Comparison of ENCODE assay signal across 9 cellular contexts in genomic region chr5:178112545-178112944, GRCh38. TPM values are rescaled to one million over a fixed set of nuclear protein-coding genes. Genes with fewer than 3 reads are reported as not detected.
DNase-seq lines count a peak whose midpoint lies in the region; TF ChIP-seq lines count a peak whose summit lies in the region.
"Had no signal": no experiment of that assay in that cellular context is flagged by ENCODE, and none has a peak within 500 bp of the region (broad histone marks: within the 10 kb centered on the region; RNA-seq: fewer than 3 reads in every experiment).

No MANE protein-coding gene starts in this region.

- CTCF ChIA-PET in mammary epithelial cell (lab: Charles Lee; ENCODE audit: low non-redundant PET): no interaction called here

- WGBS in mammary epithelial cell (ENCODE audit: low coverage, missing lambda C conversion rate): 89% methylated on average over 4 of the region's 5 CpGs

- H3K27me3 ChIP-seq in DOHH2 (ENCODE audit: control insufficient read depth, low read length) (no peaks in the 10 kb centered on the region), NT2/D1 (ENCODE audit: insufficient read depth, insufficient read length) (no peaks in the 10 kb centered on the region), mammary epithelial cell (ENCODE audit: insufficient read depth, low read length) (no peaks in the 10 kb centered on the region), neural cell (ENCODE audit: insufficient read depth, low read depth, low read length) (no peaks in the 10 kb centered on the region)

- H3K9me3 ChIP-seq in DOHH2 (ENCODE audit: control insufficient read depth, insufficient read depth, low read length) (no peaks in the 10 kb centered on the region), NT2/D1 (ENCODE audit: insufficient read depth, low read length) (no peaks in the 10 kb centered on the region), mammary epithelial cell (replicated peaks; ENCODE audit: insufficient read depth, low read length) (no peaks in the 10 kb centered on the region), neural cell (ENCODE audit: low read length) (no peaks in the 10 kb centered on the region)

- TF ChIP-seq CTCF in DOHH2 (IDR thresholded peaks at IDR 0.05; ENCODE audit: low read depth, low read length, poor library complexity, severe bottlenecking) (no peak), mammary epithelial cell (conservative IDR thresholded peaks at IDR 0.05 in 1 of 2, IDR thresholded peaks at IDR 0.05 in 1 of 2; ENCODE audit: extremely low read depth in 1 of 2, insufficient read depth in 1 of 2, low read depth in 1 of 2, low read length in 2 of 2) (no peak), neural cell (IDR thresholded peaks at IDR 0.05; ENCODE audit: poor library complexity, severe bottlenecking) (no peak), foreskin fibroblast (IDR thresholded peaks at IDR 0.05; ENCODE audit: low read depth, low read length) (no peak)

- H3K9ac ChIP-seq in NT2/D1 (ENCODE audit: insufficient read length, low read depth) (no peak overlapping the region), mammary epithelial cell (ENCODE audit: insufficient read depth, low read length) (no peak overlapping the region), neural cell (ENCODE audit: low read length) (peak overlapping the region; percentile 66)

- H3K27ac ChIP-seq in DOHH2 (ENCODE audit: low read depth, low read length) (peak overlapping the region; percentile 82), mammary epithelial cell (ENCODE audit: insufficient read depth, low read depth, low read length) (no peak overlapping the region), neural cell (ENCODE audit: low read length) (no peak overlapping the region)
- H3K27ac ChIP-seq: SJSA1 had no signal

- no peak for TF ChIP-seq RAD21 in neural cell (conservative IDR thresholded peaks at IDR 0.05)

- H3K79me2 ChIP-seq in DOHH2 (ENCODE audit: control insufficient read depth, low read length) (peaks cover 40% of the 10 kb centered on the region), mammary epithelial cell (ENCODE audit: insufficient read depth, low read length) (no peaks in the 10 kb centered on the region), neural cell (replicated peaks; ENCODE audit: insufficient read depth, low read length) (no peaks in the 10 kb centered on the region)

- dilution Hi-C loops in mammary epithelial cell (cut with HindIII; ENCODE audit: low sequenced_read_pairs): no loop called here

- intact Hi-C loops in mammary epithelial cell (cut with micrococcal nuclease): no loop called here

- no TSS peak for BruUV-seq in mammary epithelial cell (replicated peaks; lab: Mats Ljungman, UMichigan)

- no peak for DNase-seq in NT2/D1 (ENCODE audit: low read depth, low spot score)
- DNase-seq in mammary epithelial cell: no peak
- DNase-seq in Ammon's horn (ENCODE audit: low spot score): no peak
- DNase-seq in foreskin fibroblast: no peak
- DNase-seq in hippocampal formation (lab: John Stamatoyannopoulos, UW): no peak

- TF ChIP-seq EP300 in neural cell (conservative IDR thresholded peaks at IDR 0.05; ENCODE audit: poor library complexity, severe bottlenecking): no peak

- H3F3A ChIP-seq in DOHH2 (ENCODE audit: control insufficient read depth, insufficient read depth) (peaks cover 43% of the 10 kb centered on the region), neural cell (ENCODE audit: insufficient read depth, low read length, poor library complexity, severe bottlenecking) (no peaks in the 10 kb centered on the region)

- H3K4me1 ChIP-seq in DOHH2 (ENCODE audit: control insufficient read depth, low read length) (peaks cover 50% of the 10 kb centered on the region), NT2/D1 (ENCODE audit: insufficient read depth, insufficient read length) (peaks cover 21% of the 10 kb centered on the region), mammary epithelial cell (ENCODE audit: insufficient read depth, low read length) (peaks cover 31% of the 10 kb centered on the region)

- H4K20me1 ChIP-seq in DOHH2 (ENCODE audit: control insufficient read depth, insufficient read depth, low read depth, low read length): no peaks in the 10 kb centered on the region
- no peaks in the 10 kb centered on the region for H4K20me1 ChIP-seq in mammary epithelial cell (ENCODE audit: insufficient read depth, low read length)
- H4K20me1 ChIP-seq in neural cell (ENCODE audit: insufficient read depth): no peaks in the 10 kb centered on the region

- in situ Hi-C loops in mammary epithelial cell (cut with MboI; ENCODE audit: low sequenced_read_pairs in 2 of 2): no loop called here

- peak overlapping the region; percentile 68 for H3K4me3 ChIP-seq in DOHH2 (ENCODE audit: low read length)
- H3K4me3 ChIP-seq in NT2/D1 (ENCODE audit: insufficient read length, low read depth): peak overlapping the region; percentile 27
- no peak overlapping the region for H3K4me3 ChIP-seq in mammary epithelial cell (replicated peaks in 1 of 3; ENCODE audit: insufficient read depth in 1 of 3, low read depth in 2 of 3, low read length in 3 of 3)
- peak overlapping the region; percentile 79 for H3K4me3 ChIP-seq in neural cell (ENCODE audit: low read length)
- H3K4me3 ChIP-seq in foreskin fibroblast (ENCODE audit: low read depth in 1 of 2, low read length in 2 of 2): no peak overlapping the region

- H2AFZ ChIP-seq in mammary epithelial cell (ENCODE audit: low read depth, low read length): peak overlapping the region; percentile 91
- no peak overlapping the region for H2AFZ ChIP-seq in neural cell (ENCODE audit: low read depth, low read length)

- H3K9me2 ChIP-seq in DOHH2 (replicated peaks; ENCODE audit: control insufficient read depth, low read length): no peaks in the 10 kb centered on the region
- no peaks in the 10 kb centered on the region for H3K9me2 ChIP-seq in neural cell (ENCODE audit: insufficient read depth, low read length)

- H3K4me2 ChIP-seq in DOHH2 (ENCODE audit: low read length): peak overlapping the region; percentile 66
- H3K4me2 ChIP-seq in mammary epithelial cell (ENCODE audit: insufficient read depth, low read depth, low read length): no peak overlapping the region
- no peak overlapping the region for H3K4me2 ChIP-seq in neural cell (ENCODE audit: low read length)

- H3K36me3 ChIP-seq in DOHH2 (ENCODE audit: control insufficient read depth, low read length): peaks cover 35% of the 10 kb centered on the region
- no peaks in the 10 kb centered on the region for H3K36me3 ChIP-seq in NT2/D1 (ENCODE audit: insufficient read depth, insufficient read length, low read length)
- H3K36me3 ChIP-seq in mammary epithelial cell (ENCODE audit: insufficient read depth, low read length): no peaks in the 10 kb centered on the region
- no peaks in the 10 kb centered on the region for H3K36me3 ChIP-seq in neural cell (ENCODE audit: insufficient read depth, low read length)
- H3K36me3 ChIP-seq: SJSA1, spleen had no signal

TF ChIP-seq in neural cell, 6 proteins besides CTCF, POLR2A, EP300 and RAD21:
- TF ChIP-seq MXI1 (conservative IDR thresholded peaks at IDR 0.05; ENCODE audit: poor library complexity, severe bottlenecking): no peak
- no peak for TF ChIP-seq REST (IDR thresholded peaks at IDR 0.05; ENCODE audit: borderline replicate concordance)
- TF ChIP-seq EZH2 (IDR thresholded peaks at IDR 0.05; ENCODE audit: borderline replicate concordance, insufficient read depth, low read length, poor library complexity, severe bottlenecking): no peak
- TF ChIP-seq SMC3 (conservative IDR thresholded peaks at IDR 0.05; ENCODE audit: poor library complexity): no peak
- TF ChIP-seq POLR2AphosphoS5 (IDR thresholded peaks at IDR 0.05): no peak
- TF ChIP-seq TAF1 (IDR thresholded peaks at IDR 0.05; ENCODE audit: low read depth): no peak
TF ChIP-seq in neural cell: peak in this region for 0.

RNA-seq across cellular contexts. Expression of gene N4BP3, which starts 0.8 kb away (rescaled TPM):
- 1 to 10 TPM in 1 of 2 donors, under 1 TPM in 1; 0.67 to 2.2 TPM for total RNA-seq in mammary epithelial cell
- 0.46 TPM for polyA plus RNA-seq in mammary epithelial cell
- polyA minus RNA-seq in mammary epithelial cell: not detected
- polyA plus RNA-seq in neural cell: 4.6 and 5.8 TPM in 2 replicates
- 6.3 and 6.4 TPM in 2 replicates for polyA minus RNA-seq in neural cell

RNA-seq across cellular contexts. Expression of gene RMND5B, which starts 18.3 kb away (rescaled TPM):
- total RNA-seq in mammary epithelial cell: 10 to 100 TPM; 15.3 to 23.8 TPM
- 17.1 TPM for polyA plus RNA-seq in mammary epithelial cell
- 22.2 TPM for polyA minus RNA-seq in mammary epithelial cell
- polyA plus RNA-seq in neural cell: 37.3 and 48.2 TPM in 2 replicates
- 42.8 and 43.3 TPM in 2 replicates for polyA minus RNA-seq in neural cell

RNA-seq across cellular contexts. Expression of gene NHP2, which starts 41.1 kb away (rescaled TPM):
- 100 to 1,000 TPM in 1 of 2 donors, 10 to 100 TPM in 1; 72.8 to 152 TPM for total RNA-seq in mammary epithelial cell
- polyA plus RNA-seq in mammary epithelial cell (213 TPM), neural cell (318 and 332 TPM in 2 replicates)
- polyA minus RNA-seq in mammary epithelial cell (91.2 TPM), neural cell (105 and 138 TPM in 2 replicates)

Comparison
In these comparisons a context has a peak if more than half of its experiments do, and no peak if none do; other contexts are left out.
1. H3K4me3 ChIP-seq: peak in DOHH2 (single experiment), NT2/D1 (single experiment) and neural cell (single experiment); none in mammary epithelial cell (0 of 3) and foreskin fibroblast (0 of 2).